ENCODE assay signal across 18 cellular contexts in the genomic region with DNA sequence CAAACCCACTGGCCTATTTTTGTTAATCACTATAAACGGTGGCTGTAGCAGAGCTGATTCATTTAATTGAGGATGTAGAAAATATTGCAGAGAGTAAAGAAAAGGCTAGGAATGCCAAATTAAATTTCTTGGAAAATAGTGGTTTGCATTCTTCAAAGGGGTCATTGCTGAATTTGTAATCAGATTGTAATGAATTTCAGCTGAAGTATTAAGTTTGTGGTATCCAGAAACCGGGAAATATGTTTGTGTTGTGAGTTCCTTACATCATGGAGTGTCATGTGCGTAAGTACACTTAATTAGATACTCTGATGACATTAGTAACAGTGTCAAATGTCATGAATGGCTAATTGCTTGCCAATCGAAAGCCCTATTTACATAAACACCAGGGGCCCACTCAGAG.
DNase-seq lines count a peak whose midpoint lies in the region; ATAC-seq and TF ChIP-seq lines count a peak whose summit lies in the region.
"Had no signal": no experiment of that assay in that cellular context is flagged by ENCODE, and none has a peak within 500 bp of the region (broad histone marks: within the 10 kb centered on the region; RNA-seq: fewer than 3 reads in every experiment).

No MANE protein-coding gene starts in this region.

- POLR2A ChIA-PET in AG04449 (lab: Yijun Ruan, JAX), result interaction anchor here (0.7 kb wide), 1 partner anchor 819 kb away, joined by 3 read pairs; no protein-coding TSS in a partner anchor

- peak; percentile 46 for DNase-seq in AG04449 (ENCODE audit: low read depth, low spot score)
- peak in 2 of 3 experiments; percentile 58 to 89 for DNase-seq in NCI-H1417 (lab: John Stamatoyannopoulos, UW)
- peak; percentile 12 for DNase-seq in NCI-H774 (lab: John Stamatoyannopoulos, UW)
- peak; percentile 82 for DNase-seq in fibroblast of peridontal ligament (ENCODE audit: extremely low read depth)
- no peak for DNase-seq in activated T-cell treated with anti-CD3 and anti-CD28 coated beads for 4 hours
- no peak for DNase-seq in middle frontal gyrus (ENCODE audit: extremely low spot score, low spot score)
- DNase-seq in left lung, result no peak
- DNase-seq: 8988T; CD8-positive, alpha-beta memory T cell; DMS79 treated with DMSO at 0.1 percent for 48 hours; H7; Karpas-422; NCI-H1436 treated with DMSO at 0.1 percent for 48 hours; NCI-H510A treated with DMSO at 0.1 percent for 48 hours; Peyer's patch; SW 1271 had no signal

- CTCF ChIA-PET in AG04449 (lab: Yijun Ruan, JAX), result no interaction called here

- H3K9me3 ChIP-seq in left lung, result peaks cover 0 to 9% of the 10 kb centered on the region in 2 donors
- H3K9me3 ChIP-seq: Peyer's patch had no signal

- H3K27me3 ChIP-seq in left lung, result no peaks in the 10 kb centered on the region
- H3K27me3 ChIP-seq: BLaER1 treated with 17β-estradiol and CSF1 and Interleukin-3, amounts not matched to agents 10 nM and 100 nM; Peyer's patch had no signal

- H3K4me3 ChIP-seq in AG04449 (ENCODE audit: low read depth, low read length) (no peak overlapping the region), left lung (no peak overlapping the region)
- H3K4me3 ChIP-seq: BLaER1 treated with 17β-estradiol and CSF1 and Interleukin-3, amounts not matched to agents 10 nM and 100 nM; Peyer's patch had no signal

- H3K36me3 ChIP-seq in left lung, result no peaks in the 10 kb centered on the region
- H3K36me3 ChIP-seq: BLaER1 treated with 17β-estradiol and CSF1 and Interleukin-3, amounts not matched to agents 10 nM and 100 nM; Peyer's patch had no signal

- no peak overlapping the region for H3K27ac ChIP-seq in left lung
- H3K27ac ChIP-seq: BLaER1 treated with 17β-estradiol and CSF1 and Interleukin-3, amounts not matched to agents 10 nM and 100 nM; Peyer's patch had no signal

- no peaks in the 10 kb centered on the region for H3K4me1 ChIP-seq in left lung
- H3K4me1 ChIP-seq: Peyer's patch had no signal

- TF ChIP-seq CTCF in AG04449 (IDR thresholded peaks at IDR 0.05; ENCODE audit: insufficient read depth, low read length, missing control alignments) (no peak), left lung (IDR thresholded peaks at IDR 0.05) (no peak)

- intact Hi-C loops in left lung (cut with DNase I), result no loop called here

- ATAC-seq in HG02884 (IDR thresholded peaks at IDR 0.05; ENCODE audit: unreplicated experiment) (no peak), left lung (no peak)

Comparison
In these comparisons a context has a peak if more than half of its experiments do, and no peak if none do; other contexts are left out.
1. DNase-seq: peak in AG04449 (single experiment), NCI-H1417 (2 of 3), NCI-H774 (single experiment) and fibroblast of peridontal ligament (single experiment); none in activated T-cell treated with anti-CD3 and anti-CD28 coated beads for 4 hours (single experiment), middle frontal gyrus (single experiment) and left lung (0 of 2).